In the genomic region with DNA sequence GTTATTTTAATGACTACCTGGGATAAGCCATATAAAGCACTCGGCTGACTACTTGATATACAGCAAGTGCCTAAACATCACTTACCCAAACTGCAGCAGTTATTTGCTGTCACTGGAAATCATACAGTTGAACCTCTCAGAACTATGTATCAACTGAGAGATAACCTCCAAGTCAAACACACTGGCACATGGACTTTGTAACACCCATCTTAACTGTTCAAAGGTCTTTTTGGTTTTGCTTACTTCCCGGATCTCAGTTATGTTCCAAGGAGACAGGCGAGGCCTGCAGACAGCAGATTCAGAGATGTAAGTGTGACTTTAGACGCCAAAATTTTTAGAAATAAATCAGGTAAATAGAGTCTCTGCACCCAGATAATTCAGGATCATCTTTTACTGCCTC, we compare ENCODE assay signal across 8 cellular contexts. TPM values are rescaled to one million over a fixed set of nuclear protein-coding genes. Genes with fewer than 3 reads are reported as not detected.
DNase-seq lines count a peak whose midpoint lies in the region; ATAC-seq and TF ChIP-seq lines count a peak whose summit lies in the region.

No MANE protein-coding gene starts in this region.

- peak overlapping the region; percentile 67 for H3K4me2 ChIP-seq in mammary epithelial cell (ENCODE audit: insufficient read depth, low read depth, low read length)

- no peaks in the 10 kb centered on the region for H3K9me3 Mint-ChIP-seq in IgD-negative memory B cell

- H3K36me3 Mint-ChIP-seq in IgD-negative memory B cell, result no peaks in the 10 kb centered on the region

- ATAC-seq in HG02588 (IDR thresholded peaks at IDR 0.05; ENCODE audit: unreplicated experiment), result no peak

- H3K4me1 ChIP-seq in mammary epithelial cell (ENCODE audit: insufficient read depth, low read length) (peaks cover 11% of the 10 kb centered on the region), muscle layer of duodenum (ENCODE audit: control insufficient read depth in 1 of 2, insufficient read depth in 2 of 2, low read length in 2 of 2) (peaks cover 9 to 38% of the 10 kb centered on the region in 2 donors)

- H3K27me3 ChIP-seq in mammary epithelial cell (ENCODE audit: insufficient read depth, low read length) (no peaks in the 10 kb centered on the region), muscle layer of duodenum (ENCODE audit: low read depth, low read length) (no peaks in the 10 kb centered on the region)

- peaks cover 2% of the 10 kb centered on the region for H3K36me3 ChIP-seq in mammary epithelial cell (ENCODE audit: insufficient read depth, low read length)
- peaks cover 0 to 7% of the 10 kb centered on the region in 2 donors for H3K36me3 ChIP-seq in muscle layer of duodenum (ENCODE audit: control insufficient read depth in 1 of 2, insufficient read depth in 2 of 2, low read length in 2 of 2)

- H4K20me1 ChIP-seq in mammary epithelial cell (ENCODE audit: insufficient read depth, low read length), result peaks cover 5% of the 10 kb centered on the region

- peaks cover 40 to 44% (median 43%) of the 10 kb centered on the region in 3 donors for H3K4me1 Mint-ChIP-seq in IgD-negative memory B cell

- H3K4me3 ChIP-seq in AG10803 (ENCODE audit: low read length), result peak overlapping the region; percentile 91
- H3K4me3 ChIP-seq in mammary epithelial cell (replicated peaks in 1 of 3; ENCODE audit: insufficient read depth in 1 of 3, low read depth in 2 of 3, low read length in 3 of 3), result peak overlapping the region; percentile 89 to 99 (median 90)
- peak overlapping the region; percentile 78 to 96 for H3K4me3 ChIP-seq in muscle layer of duodenum (ENCODE audit: low read depth in 1 of 2, low read length in 2 of 2)

- peak overlapping the region in 1 of 3 donors; percentile 99 for H3K27ac Mint-ChIP-seq in IgD-negative memory B cell

- in situ Hi-C loops in mammary epithelial cell (cut with MboI; ENCODE audit: low sequenced_read_pairs in 2 of 2), result no loop called here

- dilution Hi-C loops in mammary epithelial cell (cut with HindIII; ENCODE audit: low sequenced_read_pairs), result no loop called here

- DNase-seq in AG10803 (ENCODE audit: low read depth) (no peak), mammary epithelial cell (no peak), dedifferentiated amniotic fluid mesenchymal stem cell (ENCODE audit: extremely low spot score) (no peak), NCI-H748 treated with DMSO at 0.1 percent for 48 hours (lab: John Stamatoyannopoulos, UW) (no peak), RKO (ENCODE audit: low spot score) (no peak)

- H3K9me3 ChIP-seq in mammary epithelial cell (replicated peaks; ENCODE audit: insufficient read depth, low read length) (no peaks in the 10 kb centered on the region), muscle layer of duodenum (ENCODE audit: control insufficient read depth in 1 of 2, low read length in 2 of 2) (no peaks in the 10 kb centered on the region)

- H3K9ac ChIP-seq in mammary epithelial cell (ENCODE audit: insufficient read depth, low read length), result peak overlapping the region; percentile 89

- CTCF ChIA-PET in mammary epithelial cell (lab: Charles Lee; ENCODE audit: low non-redundant PET), result no interaction called here

- H2AFZ ChIP-seq in mammary epithelial cell (ENCODE audit: low read depth, low read length), result no peak overlapping the region

- H3K27ac ChIP-seq in mammary epithelial cell (ENCODE audit: insufficient read depth, low read depth, low read length), result no peak overlapping the region
- H3K27ac ChIP-seq in muscle layer of duodenum (ENCODE audit: low read length), result no peak overlapping the region

- peak overlapping the region; percentile 57 to 100 (median 88) for H3K4me3 Mint-ChIP-seq in IgD-negative memory B cell

- H3K27me3 Mint-ChIP-seq in IgD-negative memory B cell, result no peaks in the 10 kb centered on the region

- 64% methylated on average over 4 of the region's 4 CpGs for WGBS in mammary epithelial cell (ENCODE audit: low coverage, missing lambda C conversion rate)

- TSS peak; percentile 23 for BruUV-seq in mammary epithelial cell (replicated peaks; lab: Mats Ljungman, UMichigan)

- TF ChIP-seq CTCF in AG10803 (conservative IDR thresholded peaks at IDR 0.05; ENCODE audit: low read length) (no peak), mammary epithelial cell (conservative IDR thresholded peaks at IDR 0.05 in 1 of 2, IDR thresholded peaks at IDR 0.05 in 1 of 2; ENCODE audit: extremely low read depth in 1 of 2, insufficient read depth in 1 of 2, low read depth in 1 of 2, low read length in 2 of 2) (no peak)

- intact Hi-C loops in mammary epithelial cell (cut with micrococcal nuclease), result no loop called here

- H3K79me2 ChIP-seq in mammary epithelial cell (ENCODE audit: insufficient read depth, low read length), result peaks cover 67% of the 10 kb centered on the region

RNA-seq across cellular contexts. Expression of gene KDELR2, which starts 1.6 kb away (rescaled TPM):
- polyA plus RNA-seq in IgD-negative memory B cell (47.2 TPM), mammary epithelial cell (96.1 TPM)
- 100 to 1,000 TPM in 1 of 2 donors, 10 to 100 TPM in 1; 93.4 to 149 TPM for total RNA-seq in mammary epithelial cell
- 150 TPM for polyA minus RNA-seq in mammary epithelial cell

RNA-seq across cellular contexts. Expression of gene DAGLB, which starts 34.6 kb away (rescaled TPM):
- polyA plus RNA-seq in IgD-negative memory B cell (15.5 TPM), mammary epithelial cell (19.6 TPM)
- 10 to 100 TPM; 20.7 to 22.1 TPM for total RNA-seq in mammary epithelial cell
- 23.9 TPM for polyA minus RNA-seq in mammary epithelial cell
